25 cellular contexts compared by ENCODE assay signal in the genomic region with DNA sequence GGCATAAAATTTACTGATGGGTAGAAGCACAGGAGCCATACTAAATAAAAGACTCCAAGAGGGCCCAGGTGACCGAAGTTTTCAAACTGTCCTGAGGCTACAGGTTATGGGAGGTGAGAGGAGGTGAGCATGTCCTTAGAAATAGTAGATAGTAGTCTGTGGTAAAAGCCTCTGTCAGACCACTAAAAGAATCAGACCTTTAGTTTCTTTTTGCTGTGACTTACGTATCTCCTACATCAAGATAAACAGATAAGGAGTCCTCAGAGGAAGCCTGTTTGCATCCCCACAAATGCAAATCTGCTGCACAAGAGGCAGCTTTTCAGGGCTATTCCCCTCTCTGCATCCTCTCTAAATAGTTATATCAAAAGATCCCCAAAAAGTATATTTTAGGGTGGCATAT.
"Had no signal": no experiment of that assay in that cellular context is flagged by ENCODE, and none has a peak within 500 bp of the region (broad histone marks: within the 10 kb centered on the region; RNA-seq: fewer than 3 reads in every experiment).

No MANE protein-coding gene starts in this region.

- H3K4me3 ChIP-seq: body of pancreas, breast epithelium had no signal

- H3K9me3 ChIP-seq: body of pancreas, breast epithelium had no signal

- H3K36me3 ChIP-seq: breast epithelium had no signal

- H3K4me3 Mint-ChIP-seq: activated CD4-positive, alpha-beta T cell treated with anti-CD3 and anti-CD28 coated beads for 36 hours; activated CD4-positive, alpha-beta T cell treated with anti-CD3 and anti-CD28 coated beads, Interleukin-2, amount 10 ng/mL, durations not matched to agents 7 days and 5 days; activated CD8-positive, alpha-beta T cell treated with anti-CD3 and anti-CD28 coated beads, Interleukin-2, amount 10 ng/mL, durations not matched to agents 7 days and 5 days; activated naive CD4-positive, alpha-beta T cell treated with anti-CD3 and anti-CD28 coated beads, Interleukin-2, amount 50 U/mL, for 24 hours; activated naive CD8-positive, alpha-beta T cell treated with anti-CD3 and anti-CD28 coated beads, Interleukin-2, amount 10 ng/mL, durations not matched to agents 7 days and 5 days; activated T-cell treated with anti-CD3 and anti-CD28 coated beads, Interleukin-2, amount 50 U/mL, for 24 hours had no signal

- H3K27me3 Mint-ChIP-seq: activated CD4-positive, alpha-beta T cell treated with anti-CD3 and anti-CD28 coated beads for 36 hours; activated CD4-positive, alpha-beta T cell treated with anti-CD3 and anti-CD28 coated beads, Interleukin-2, amount 10 ng/mL, durations not matched to agents 7 days and 5 days; activated naive CD4-positive, alpha-beta T cell treated with anti-CD3 and anti-CD28 coated beads, Interleukin-2, amount 50 U/mL, for 24 hours; activated naive CD8-positive, alpha-beta T cell treated with anti-CD3 and anti-CD28 coated beads, Interleukin-2, amount 10 ng/mL, durations not matched to agents 7 days and 5 days; activated T-cell treated with anti-CD3 and anti-CD28 coated beads, Interleukin-2, amount 50 U/mL, for 24 hours had no signal

- H3K4me1 ChIP-seq: body of pancreas, breast epithelium had no signal

- DNase-seq: activated CD4-positive, alpha-beta T cell treated with anti-CD3 and anti-CD28 coated beads for 36 hours; activated CD4-positive, alpha-beta T cell treated with anti-CD3 and anti-CD28 coated beads, Interleukin-2, amount 10 ng/mL, durations not matched to agents 7 days and 5 days; activated CD4-positive, alpha-beta T cell treated with anti-CD3 and anti-CD28 coated beads, Interleukin-2, amount 50 U/mL, for 48 hours; activated CD8-positive, alpha-beta T cell treated with anti-CD3 and anti-CD28 coated beads, Interleukin-2, amount 10 ng/mL, durations not matched to agents 7 days and 5 days; activated gamma-delta T cell; activated naive CD4-positive, alpha-beta T cell treated with Interleukin-2 at 50 U/mL for 16 hours; activated naive CD8-positive, alpha-beta T cell treated with anti-CD3 and anti-CD28 coated beads, Interleukin-2, amount 10 ng/mL, durations not matched to agents 7 days and 5 days; activated T-cell treated with anti-CD3 and anti-CD28 coated beads, Interleukin-2, amount 50 U/mL, for 24 hours; body of pancreas; NCI-H1105; NCI-H1417 treated with DMSO at 0.1 percent for 48 hours; NCI-H1930; NCI-H2081 treated with DMSO at 0.1 percent for 48 hours; NCI-H226; NCI-H446 treated with DMSO at 0.1 percent for 48 hours; NCI-H524; NK-92 treated with Interleukin-12 subunit alpha and Interleukin-12 subunit beta, amount 100 ng/mL, for 24 hours; OCI-M1; RPMI8226; SHP77 treated with DMSO at 0.1 percent for 48 hours; T1000 had no signal

- H3K36me3 Mint-ChIP-seq: activated naive CD4-positive, alpha-beta T cell treated with anti-CD3 and anti-CD28 coated beads, Interleukin-2, amount 50 U/mL, for 24 hours; activated naive CD8-positive, alpha-beta T cell treated with anti-CD3 and anti-CD28 coated beads, Interleukin-2, amount 10 ng/mL, durations not matched to agents 7 days and 5 days had no signal

- H3K4me1 Mint-ChIP-seq: activated CD4-positive, alpha-beta T cell treated with anti-CD3 and anti-CD28 coated beads for 36 hours; activated CD4-positive, alpha-beta T cell treated with anti-CD3 and anti-CD28 coated beads, Interleukin-2, amount 10 ng/mL, durations not matched to agents 7 days and 5 days; activated naive CD4-positive, alpha-beta T cell treated with anti-CD3 and anti-CD28 coated beads, Interleukin-2, amount 50 U/mL, for 24 hours; activated naive CD8-positive, alpha-beta T cell treated with anti-CD3 and anti-CD28 coated beads, Interleukin-2, amount 10 ng/mL, durations not matched to agents 7 days and 5 days had no signal

- ATAC-seq: activated CD4-positive, alpha-beta T cell treated with anti-CD3 and anti-CD28 coated beads for 36 hours; activated CD4-positive, CD25-positive, alpha-beta regulatory T cell treated with anti-CD3 and anti-CD28 coated beads, Interleukin-2, amount 50 U/mL, for 24 hours; activated CD8-positive, alpha-beta T cell treated with anti-CD3 and anti-CD28 coated beads, Interleukin-2, amount 10 ng/mL, durations not matched to agents 7 days and 5 days; body of pancreas had no signal

- H3K27ac Mint-ChIP-seq: activated CD4-positive, alpha-beta T cell treated with anti-CD3 and anti-CD28 coated beads for 36 hours; activated CD4-positive, alpha-beta T cell treated with anti-CD3 and anti-CD28 coated beads, Interleukin-2, amount 10 ng/mL, durations not matched to agents 7 days and 5 days; activated CD8-positive, alpha-beta T cell treated with anti-CD3 and anti-CD28 coated beads, Interleukin-2, amount 10 ng/mL, durations not matched to agents 7 days and 5 days; activated naive CD4-positive, alpha-beta T cell treated with anti-CD3 and anti-CD28 coated beads, Interleukin-2, amount 50 U/mL, for 24 hours; activated naive CD8-positive, alpha-beta T cell treated with anti-CD3 and anti-CD28 coated beads, Interleukin-2, amount 10 ng/mL, durations not matched to agents 7 days and 5 days; activated T-cell treated with anti-CD3 and anti-CD28 coated beads, Interleukin-2, amount 50 U/mL, for 24 hours; activated T-helper 2 cell treated with anti-CD3 and anti-CD28 coated beads, Interferon-gamma antibody, Interleukin-2, Interleukin-4, amounts not matched to agents 10 μg/mL and 5 μg/mL and 100 μg/mL, durations not matched to agents 14 hours and 24 hours and 36 hours had no signal

- H3K27me3 ChIP-seq: body of pancreas, breast epithelium had no signal

- H3K27ac ChIP-seq: body of pancreas, breast epithelium had no signal
